Comparison of ENCODE assay signal across 8 cellular contexts in genomic region chr15:73683624-73684536, GRCh38. TPM values are rescaled to one million over a fixed set of nuclear protein-coding genes. Genes with fewer than 3 reads are reported as not detected.
A peak's percentile ranks its signal among the peaks of the same experiment; 100 is the strongest.
DNase-seq lines count a peak whose midpoint lies in the region; ATAC-seq and TF ChIP-seq lines count a peak whose summit lies in the region.

Gene CD276, plus strand, starts transcription at chr15:73684383. Its CDS starts 15,257 bp downstream, at chr15:73699640.

- H3K27ac ChIP-seq in CD8-positive, alpha-beta T cell (ENCODE audit: low read depth, low read length) = no peak within 1 kb of the TSS
- H3K27ac ChIP-seq in right lobe of liver = peak within 1 kb of the TSS in 2 of 3 donors; percentile 53 to 77

- H3K27me3 ChIP-seq in CD8-positive, alpha-beta T cell (ENCODE audit: insufficient read depth, low read length) = peaks cover 21% of the 10 kb centered on the region
- no peaks in the 10 kb centered on the region for H3K27me3 ChIP-seq in right lobe of liver

- ATAC-seq in CD8-positive, alpha-beta T cell = no peak
- peak; percentile 49 for ATAC-seq in effector memory CD8-positive, alpha-beta T cell (replicated peaks)
- ATAC-seq in right lobe of liver (peak; percentile 84 to 97 (median 94)), GM21576 (IDR thresholded peaks at IDR 0.05; ENCODE audit: unreplicated experiment) (no peak)

- H3K4me3 Mint-ChIP-seq in CD8-positive, alpha-beta T cell = peak within 1 kb of the TSS; percentile 64
- peak within 1 kb of the TSS; percentile 70 to 74 for H3K4me3 Mint-ChIP-seq in effector memory CD8-positive, alpha-beta T cell
- H3K4me3 Mint-ChIP-seq in stimulated activated naive CD8-positive, alpha-beta T cell treated with anti-CD3 and anti-CD28 coated beads, Interleukin-15, Interleukin-2, amounts not matched to agents 100 ng/mL and 50 ng/mL, for 24 hours = peak within 1 kb of the TSS; percentile 78

- POLR2A ChIA-PET in CD8-positive, alpha-beta T cell (lab: Charles Lee) = no interaction called here
- POLR2A ChIA-PET in HEK293T (lab: Yijun Ruan, JAX) = interaction anchor here (0.6 to 4.4 kb wide), 5 partner anchors 13 to 51 kb away, joined by 3 to 38 read pairs (median 3); partner anchors contain the start of gene NPTN

- no CpG with 5 or more reads among the region's 68 CpGs for WGBS in right lobe of liver (ENCODE audit: insufficient coverage, low coverage, low lambda C conversion rate, missing lambda C conversion rate)

- peak; percentile 55 for TF ChIP-seq POLR2A in right lobe of liver (IDR thresholded peaks at IDR 0.05)

- peaks cover 60% of the 10 kb centered on the region for H3K27me3 Mint-ChIP-seq in CD8-positive, alpha-beta T cell (ENCODE audit: low read depth)
- peaks cover 52 to 86% of the 10 kb centered on the region in 2 donors for H3K27me3 Mint-ChIP-seq in effector memory CD8-positive, alpha-beta T cell
- H3K27me3 Mint-ChIP-seq in stimulated activated naive CD8-positive, alpha-beta T cell treated with anti-CD3 and anti-CD28 coated beads, Interleukin-15, Interleukin-2, amounts not matched to agents 100 ng/mL and 50 ng/mL, for 24 hours = peaks cover 59% of the 10 kb centered on the region

- no peaks in the 10 kb centered on the region for H3K9me3 Mint-ChIP-seq in CD8-positive, alpha-beta T cell
- no peaks in the 10 kb centered on the region for H3K9me3 Mint-ChIP-seq in effector memory CD8-positive, alpha-beta T cell
- no peaks in the 10 kb centered on the region for H3K9me3 Mint-ChIP-seq in stimulated activated naive CD8-positive, alpha-beta T cell treated with anti-CD3 and anti-CD28 coated beads, Interleukin-15, Interleukin-2, amounts not matched to agents 100 ng/mL and 50 ng/mL, for 24 hours

- H3K9me3 ChIP-seq in CD8-positive, alpha-beta T cell (ENCODE audit: low read length) = no peaks in the 10 kb centered on the region
- H3K9me3 ChIP-seq in right lobe of liver = no peaks in the 10 kb centered on the region

- no peak within 1 kb of the TSS for H3K27ac Mint-ChIP-seq in CD8-positive, alpha-beta T cell
- peak within 1 kb of the TSS in 1 of 2 donors; percentile 5 for H3K27ac Mint-ChIP-seq in effector memory CD8-positive, alpha-beta T cell
- no peak within 1 kb of the TSS for H3K27ac Mint-ChIP-seq in stimulated activated naive CD8-positive, alpha-beta T cell treated with anti-CD3 and anti-CD28 coated beads, Interleukin-15, Interleukin-2, amounts not matched to agents 100 ng/mL and 50 ng/mL, for 24 hours

- TF ChIP-seq CTCF in CD8-positive, alpha-beta T cell (IDR thresholded peaks at IDR 0.05) = no peak
- peak in 3 of 4 donors; percentile 34 to 37 (median 36) for TF ChIP-seq CTCF in right lobe of liver (IDR thresholded peaks at IDR 0.05)

- no peaks in the 10 kb centered on the region for H3K36me3 ChIP-seq in CD8-positive, alpha-beta T cell (ENCODE audit: insufficient read depth, low read length)
- H3K36me3 ChIP-seq in right lobe of liver = no peaks in the 10 kb centered on the region

- H3K4me3 ChIP-seq in CD8-positive, alpha-beta T cell (ENCODE audit: low read depth, low read length) = no peak within 1 kb of the TSS
- peak within 1 kb of the TSS; percentile 65 to 81 (median 80) for H3K4me3 ChIP-seq in right lobe of liver

- H3K4me1 ChIP-seq in CD8-positive, alpha-beta T cell (ENCODE audit: insufficient read depth, low read length) = peaks cover 13% of the 10 kb centered on the region
- peaks cover 0 to 7% (median 0%) of the 10 kb centered on the region in 4 donors for H3K4me1 ChIP-seq in right lobe of liver

- H3K4me1 Mint-ChIP-seq in CD8-positive, alpha-beta T cell (ENCODE audit: low read depth) = peaks cover 8% of the 10 kb centered on the region
- peaks cover 0 to 13% of the 10 kb centered on the region in 2 donors for H3K4me1 Mint-ChIP-seq in effector memory CD8-positive, alpha-beta T cell (ENCODE audit: low read depth in 2 of 2)
- H3K4me1 Mint-ChIP-seq in stimulated activated naive CD8-positive, alpha-beta T cell treated with anti-CD3 and anti-CD28 coated beads, Interleukin-15, Interleukin-2, amounts not matched to agents 100 ng/mL and 50 ng/mL, for 24 hours (ENCODE audit: low read depth) = peaks cover 20% of the 10 kb centered on the region

- intact Hi-C loops in CD8-positive, alpha-beta T cell (cut with DNase I, micrococcal nuclease) = no loop called here
- intact Hi-C loops in right lobe of liver (cut with DNase I) = no loop called here

- no peaks in the 10 kb centered on the region for H3K36me3 Mint-ChIP-seq in CD8-positive, alpha-beta T cell
- peaks cover 3% of the 10 kb centered on the region for H3K36me3 Mint-ChIP-seq in effector memory CD8-positive, alpha-beta T cell (ENCODE audit: insufficient read depth)
- no peaks in the 10 kb centered on the region for H3K36me3 Mint-ChIP-seq in stimulated activated naive CD8-positive, alpha-beta T cell treated with anti-CD3 and anti-CD28 coated beads, Interleukin-15, Interleukin-2, amounts not matched to agents 100 ng/mL and 50 ng/mL, for 24 hours (ENCODE audit: low read depth)

- no peak for DNase-seq in CD8-positive, alpha-beta T cell
- DNase-seq in HEK293T (ENCODE audit: extremely low spot score) (peak; percentile 62), SW480 (ENCODE audit: low spot score) (peak; percentile 78), right lobe of liver (peak; percentile 92 to 93 (median 92))
- no peak for DNase-seq in effector memory CD8-positive, alpha-beta T cell
- no peak for DNase-seq in stimulated activated CD4-positive, alpha-beta T cell treated with anti-CD3 and anti-CD28 coated beads, Interleukin-2, amount 100 ng/mL, for 48 hours

- CTCF ChIA-PET in CD8-positive, alpha-beta T cell (lab: Charles Lee) = interaction anchor here (1.1 to 1.8 kb wide), 2 partner anchors 13 to 16 kb away, joined by 4 to 11 read pairs; no protein-coding TSS in a partner anchor
- CTCF ChIA-PET in HEK293T (lab: Yijun Ruan, JAX) = interaction anchor here (0.5 to 1.7 kb wide), 7 partner anchors 12 to 254 kb away, joined by 3 to 7 read pairs (median 6); no protein-coding TSS in a partner anchor

TF ChIP-seq in HEK293T, 16 proteins besides CTCF, POLR2A, EP300 and RAD21:
- TF ChIP-seq ELF4 (IDR thresholded peaks at IDR 0.05) (no peak), FOXM1 (IDR thresholded peaks at IDR 0.05; ENCODE audit: borderline replicate concordance) (no peak), HDGF (IDR thresholded peaks at IDR 0.05; ENCODE audit: borderline replicate concordance) (no peak), ZNF384 (IDR thresholded peaks at IDR 0.05) (no peak), PKNOX1 (IDR thresholded peaks at IDR 0.05) (no peak), TARDBP (IDR thresholded peaks at IDR 0.05) (no peak), FOXA1 (IDR thresholded peaks at IDR 0.05) (no peak), LEF1 (IDR thresholded peaks at IDR 0.05; ENCODE audit: borderline replicate concordance) (no peak), L3MBTL2 (conservative IDR thresholded peaks at IDR 0.05) (no peak), FOXK2 (IDR thresholded peaks at IDR 0.05) (no peak), BHLHE40 (IDR thresholded peaks at IDR 0.05; ENCODE audit: borderline replicate concordance) (no peak), SP1 (IDR thresholded peaks at IDR 0.05) (no peak)

RNA-seq across cellular contexts. Expression of gene CD276, which starts in this region (rescaled TPM):
- not detected for total RNA-seq in CD8-positive, alpha-beta T cell
- 10 to 100 TPM; 18.8 to 56.5 (median 23.8) TPM for total RNA-seq in right lobe of liver

Comparison
In these comparisons a context has a peak if more than half of its experiments do, and no peak if none do; other contexts are left out.
1. RNA of gene CD276 (total RNA-seq): 18.8 to 56.5 TPM in right lobe of liver; not detected in CD8-positive, alpha-beta T cell; every median in the first group is over 10 times any median in the second.
2. ATAC-seq: peak in effector memory CD8-positive, alpha-beta T cell (single experiment) and right lobe of liver (4 of 4); none in CD8-positive, alpha-beta T cell (single experiment) and GM21576 (single experiment).
3. DNase-seq: peak in HEK293T (single experiment), SW480 (single experiment) and right lobe of liver (3 of 3); none in CD8-positive, alpha-beta T cell (0 of 7), effector memory CD8-positive, alpha-beta T cell (0 of 3) and stimulated activated CD4-positive, alpha-beta T cell treated with anti-CD3 and anti-CD28 coated beads, Interleukin-2, amount 100 ng/mL, for 48 hours (0 of 2).
4. Peak in every context shown above with its lines, with median percentiles within 50 percentile points of each other: H3K4me3 Mint-ChIP-seq.